Comparison of ENCODE assay signal across 18 cellular contexts in genomic region chr4:129117705-129118104, GRCh38. TPM values are rescaled to one million over a fixed set of nuclear protein-coding genes. Genes with fewer than 3 reads are reported as not detected.
DNase-seq lines count a peak whose midpoint lies in the region; ATAC-seq and TF ChIP-seq lines count a peak whose summit lies in the region.
"Had no signal": no experiment of that assay in that cellular context is flagged by ENCODE, and none has a peak within 500 bp of the region (broad histone marks: within the 10 kb centered on the region; RNA-seq: fewer than 3 reads in every experiment).

No MANE protein-coding gene starts in this region.

- no peak for TF ChIP-seq EP300 in upper lobe of left lung (IDR thresholded peaks at IDR 0.05)

- peak overlapping the region; percentile 42 for H3K14ac ChIP-seq in neuronal stem cell (ENCODE audit: low read length)

- H3K36me3 ChIP-seq in RWPE2 (ENCODE audit: low read depth) (no peaks in the 10 kb centered on the region; the same call in 1 of the 2 replicates), neuronal stem cell (replicated peaks in 1 of 2; ENCODE audit: control insufficient read depth in 2 of 2, insufficient read depth in 2 of 2, low read length in 2 of 2) (no peaks in the 10 kb centered on the region), upper lobe of left lung (no peaks in the 10 kb centered on the region)
- H3K36me3 ChIP-seq: BLaER1 treated with 17β-estradiol and CSF1 and Interleukin-3, amounts not matched to agents 10 nM and 100 nM had no signal

- H3K18ac ChIP-seq in neuronal stem cell (ENCODE audit: low read length) = peak overlapping the region; percentile 64

- DNase-seq in RWPE2 (ENCODE audit: low spot score) = peak; percentile 33
- peak; percentile 51 for DNase-seq in chondrocyte (ENCODE audit: low spot score)
- no peak for DNase-seq in neuronal stem cell (ENCODE audit: low spot score)
- no peak for DNase-seq in upper lobe of left lung
- DNase-seq in stimulated activated CD4-positive, alpha-beta T cell treated with anti-CD3 and anti-CD28 coated beads, Interleukin-2, amount 100 ng/mL, for 48 hours = no peak
- DNase-seq: AML-193; Caco-2; Calu3; CD4-positive, alpha-beta T cell; CD8-positive, alpha-beta T cell; DMS79 treated with DMSO at 0.1 percent for 48 hours; GF-D8 had no signal

- TF ChIP-seq CTCF in RWPE2 (IDR thresholded peaks at IDR 0.05; ENCODE audit: poor library complexity, severe bottlenecking) = no peak
- TF ChIP-seq CTCF in chondrocyte (IDR thresholded peaks at IDR 0.05) = no peak
- TF ChIP-seq CTCF in upper lobe of left lung (IDR thresholded peaks at IDR 0.05) = no peak

- H3K4me3 Mint-ChIP-seq in chondrocyte (ENCODE audit: unreplicated experiment) = no peak overlapping the region
- H3K4me3 Mint-ChIP-seq: B cell; CD4-positive, alpha-beta T cell; CD8-positive, alpha-beta T cell had no signal

- H3K27me3 ChIP-seq in RWPE2 (ENCODE audit: insufficient read depth, poor library complexity, severe bottlenecking) (no peaks in the 10 kb centered on the region), neuronal stem cell (ENCODE audit: control insufficient read depth in 3 of 3, insufficient read depth in 3 of 3, low read depth in 1 of 3, low read length in 3 of 3) (no peaks in the 10 kb centered on the region), upper lobe of left lung (no peaks in the 10 kb centered on the region)
- H3K27me3 ChIP-seq: BLaER1 treated with 17β-estradiol and CSF1 and Interleukin-3, amounts not matched to agents 10 nM and 100 nM had no signal

- no peak overlapping the region for H3K23ac ChIP-seq in neuronal stem cell (ENCODE audit: low read depth, low read length, poor library complexity)

- peaks cover 14% of the 10 kb centered on the region for H3K4me1 Mint-ChIP-seq in chondrocyte (ENCODE audit: low read depth)
- H3K4me1 Mint-ChIP-seq: B cell had no signal

- peak overlapping the region; percentile 54 for H3K9ac ChIP-seq in neuronal stem cell (ENCODE audit: low read depth, low read length, poor library complexity)
- H3K9ac ChIP-seq: BLaER1 treated with 17β-estradiol and CSF1 and Interleukin-3, amounts not matched to agents 10 nM and 100 nM had no signal

- peaks cover 16% of the 10 kb centered on the region for H3K9me3 Mint-ChIP-seq in chondrocyte (ENCODE audit: low read depth)
- H3K9me3 Mint-ChIP-seq: CD4-positive, alpha-beta T cell; CD8-positive, alpha-beta T cell had no signal

- H3K4me1 ChIP-seq in RWPE2 (ENCODE audit: insufficient read depth, poor library complexity, severe bottlenecking) (no peaks in the 10 kb centered on the region), neuronal stem cell (ENCODE audit: control insufficient read depth in 2 of 2, insufficient read depth in 1 of 2, low read depth in 1 of 2, low read length in 2 of 2) (no peaks in the 10 kb centered on the region), upper lobe of left lung (no peaks in the 10 kb centered on the region)
- H3K4me1 ChIP-seq: A549; BLaER1 treated with 17β-estradiol and CSF1 and Interleukin-3, amounts not matched to agents 10 nM and 100 nM; Caco-2 had no signal

- no peak overlapping the region for H2BK120ac ChIP-seq in neuronal stem cell (ENCODE audit: low read depth, low read length)

- H3K4ac ChIP-seq in neuronal stem cell (ENCODE audit: low read length) = no peak overlapping the region

- H3K4me2 ChIP-seq in neuronal stem cell (ENCODE audit: insufficient read depth, low read length, poor library complexity, severe bottlenecking) = no peak overlapping the region
- H3K4me2 ChIP-seq: A549; BLaER1 treated with 17β-estradiol and CSF1 and Interleukin-3, amounts not matched to agents 10 nM and 100 nM had no signal

- no peak overlapping the region for H4K8ac ChIP-seq in neuronal stem cell (ENCODE audit: low read depth, low read length)

- no peaks in the 10 kb centered on the region for H3K27me3 Mint-ChIP-seq in chondrocyte (ENCODE audit: low read depth)
- H3K27me3 Mint-ChIP-seq: B cell; CD4-positive, alpha-beta T cell had no signal

- H3K27ac ChIP-seq in RWPE2 (ENCODE audit: poor library complexity, severe bottlenecking) = no peak overlapping the region
- H3K27ac ChIP-seq in neuronal stem cell (replicated peaks; ENCODE audit: low read length) = no peak overlapping the region
- H3K27ac ChIP-seq in upper lobe of left lung = no peak overlapping the region
- H3K27ac ChIP-seq: 22Rv1; A549; BLaER1 treated with 17β-estradiol and CSF1 and Interleukin-3, amounts not matched to agents 10 nM and 100 nM; C4-2B had no signal

- H3K36me3 Mint-ChIP-seq in chondrocyte (ENCODE audit: low read depth) = peaks cover 7% of the 10 kb centered on the region
- H3K36me3 Mint-ChIP-seq: CD8-positive, alpha-beta T cell had no signal

- no peak overlapping the region for H2BK15ac ChIP-seq in neuronal stem cell (ENCODE audit: low read length)

- no peaks in the 10 kb centered on the region for H3K79me1 ChIP-seq in neuronal stem cell (ENCODE audit: low read depth, low read length)

- H3K9me3 ChIP-seq in RWPE2 (ENCODE audit: severe bottlenecking) = no peaks in the 10 kb centered on the region
- H3K9me3 ChIP-seq in neuronal stem cell (replicated peaks in 1 of 2; ENCODE audit: control insufficient read depth in 2 of 2, insufficient read depth in 1 of 2, low read depth in 1 of 2, low read length in 2 of 2) = no peaks in the 10 kb centered on the region
- no peaks in the 10 kb centered on the region for H3K9me3 ChIP-seq in upper lobe of left lung
- H3K9me3 ChIP-seq: A549, Caco-2 had no signal

- WGBS in neuronal stem cell (ENCODE audit: extremely low coverage in 2 of 2, insufficient read length in 2 of 2, insufficient replicate concordance in 1 of 2), 2 donors = no CpG with 5 or more reads among the region's 5 CpGs
- WGBS in upper lobe of left lung, 2 donors = 84 to 97% methylated on average over 5 of the region's 5 CpGs

- H2AFZ ChIP-seq in neuronal stem cell (ENCODE audit: low read length) = no peak overlapping the region

- no peak overlapping the region for H4K91ac ChIP-seq in neuronal stem cell (ENCODE audit: low read depth, low read length, poor library complexity)

- H3K27ac Mint-ChIP-seq in chondrocyte (ENCODE audit: unreplicated experiment) = no peak overlapping the region
- H3K27ac Mint-ChIP-seq: B cell; CD4-positive, alpha-beta T cell; CD8-positive, alpha-beta T cell had no signal

- peak overlapping the region; percentile 83 for H2AK5ac ChIP-seq in neuronal stem cell (ENCODE audit: low read depth, low read length)

- no peak for TF ChIP-seq POLR2A in upper lobe of left lung (IDR thresholded peaks at IDR 0.05)

- H3K4me3 ChIP-seq in RWPE2 (ENCODE audit: severe bottlenecking) (no peak overlapping the region), neuronal stem cell (ENCODE audit: low read length in 2 of 2) (no peak overlapping the region), upper lobe of left lung (no peak overlapping the region)
- H3K4me3 ChIP-seq: A549; BLaER1 treated with 17β-estradiol and CSF1 and Interleukin-3, amounts not matched to agents 10 nM and 100 nM had no signal

- no peak overlapping the region for H2BK12ac ChIP-seq in neuronal stem cell (ENCODE audit: low read length)

- no peak overlapping the region for H2BK5ac ChIP-seq in neuronal stem cell (ENCODE audit: low read length)

- no peak for ATAC-seq in RWPE2 (ENCODE audit: low read depth)
- no peak for ATAC-seq in HG02571 (IDR thresholded peaks at IDR 0.05; ENCODE audit: unreplicated experiment)
- ATAC-seq in upper lobe of left lung (ENCODE audit: low FRiP score in 2 of 2) = no peak
- ATAC-seq: A549; CD8-positive, alpha-beta T cell had no signal

RNA-seq across cellular contexts. Expression of gene C4orf33, which starts 21.8 kb away (rescaled TPM):
- total RNA-seq in chondrocyte (6.3 to 13.4 TPM (median 7.9 TPM) in 3 replicates), upper lobe of left lung (10 to 100 TPM in 4 of 6 donors, 1 to 10 TPM in 2; 5.0 to 16.9 (median 10.9) TPM)
- polyA plus RNA-seq in neuronal stem cell (2013, experiment 1 of 2) = 5.7 TPM
- polyA plus RNA-seq in neuronal stem cell (2013, experiment 2 of 2) = 5.7 TPM

RNA-seq across cellular contexts. Expression of gene SCLT1, which starts 24.4 kb away (rescaled TPM):
- total RNA-seq in chondrocyte (11.1 to 23.8 TPM (median 12.3 TPM) in 3 replicates), upper lobe of left lung (10 to 100 TPM in 5 of 6 donors, 1 to 10 TPM in 1; 7.9 to 27.2 (median 14.2) TPM)
- 14.4 TPM for polyA plus RNA-seq in neuronal stem cell (2013, experiment 1 of 2)
- 14.9 TPM for polyA plus RNA-seq in neuronal stem cell (2013, experiment 2 of 2)

Comparison
In these comparisons a context has a peak if more than half of its experiments do, and no peak if none do; other contexts are left out.
1. DNase-seq: peak in RWPE2 (single experiment) and chondrocyte (single experiment); none in neuronal stem cell (single experiment), upper lobe of left lung (0 of 2) and stimulated activated CD4-positive, alpha-beta T cell treated with anti-CD3 and anti-CD28 coated beads, Interleukin-2, amount 100 ng/mL, for 48 hours (0 of 2).